Comparison of ENCODE assay signal across 9 cellular contexts in the genomic region with DNA sequence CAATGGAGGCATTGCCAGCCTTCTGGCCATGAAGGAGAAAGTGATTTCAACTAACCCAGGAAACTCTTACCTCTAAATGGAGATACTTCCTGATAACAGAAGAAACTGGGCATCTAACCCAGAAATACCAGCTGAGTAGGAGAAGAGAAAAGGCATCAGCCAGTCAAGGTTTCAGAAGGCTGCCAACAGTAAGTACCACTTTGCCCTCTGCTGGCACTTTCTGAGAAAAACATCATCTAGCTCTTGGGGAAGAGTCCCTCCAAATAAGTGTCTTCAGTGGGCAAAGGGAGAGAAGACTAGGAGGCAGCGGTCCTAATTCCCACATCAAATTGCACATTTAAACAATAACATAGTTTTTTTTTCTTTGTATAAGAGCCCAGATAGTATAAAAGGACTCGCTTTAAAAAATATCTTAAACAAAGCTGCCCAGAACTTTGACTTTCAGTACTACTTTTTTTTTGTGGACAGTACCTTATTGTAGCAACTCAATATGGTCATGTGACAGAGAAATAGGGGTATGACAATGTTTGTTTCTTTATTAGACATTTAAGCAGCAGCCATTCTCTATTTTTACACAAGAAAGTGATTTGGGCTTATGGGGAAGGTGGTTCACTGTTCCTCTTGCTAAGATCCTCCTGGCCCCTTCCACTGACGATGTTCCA.
A peak's percentile ranks its signal among the peaks of the same experiment; 100 is the strongest.
DNase-seq lines count a peak whose midpoint lies in the region; ATAC-seq and TF ChIP-seq lines count a peak whose summit lies in the region.
"Had no signal": no experiment of that assay in that cellular context is flagged by ENCODE, and none has a peak within 500 bp of the region (broad histone marks: within the 10 kb centered on the region; RNA-seq: fewer than 3 reads in every experiment).

No MANE protein-coding gene starts in this region.

- ATAC-seq in GM21360 (IDR thresholded peaks at IDR 0.05; ENCODE audit: unreplicated experiment) (peak; percentile 79), HG03571 (IDR thresholded peaks at IDR 0.05; ENCODE audit: unreplicated experiment) (peak; percentile 72)

- H3K27ac Mint-ChIP-seq in immature natural killer cell, result no peak overlapping the region
- H3K27ac Mint-ChIP-seq: activated naive CD4-positive, alpha-beta T cell treated with anti-CD3 and anti-CD28 coated beads, Interleukin-2, amount 50 U/mL, for 24 hours had no signal

- H3K27me3 Mint-ChIP-seq in immature natural killer cell (ENCODE audit: low read depth in 3 of 3), result peaks cover 0 to 2% (median 1%) of the 10 kb centered on the region in 3 donors

- no peak overlapping the region for H3K4me3 ChIP-seq in choroid plexus epithelial cell (ENCODE audit: low read depth, low read length)

- peaks cover 0 to 3% (median 1%) of the 10 kb centered on the region in 6 donors for H3K9me3 Mint-ChIP-seq in immature natural killer cell
- H3K9me3 Mint-ChIP-seq: activated naive CD4-positive, alpha-beta T cell treated with anti-CD3 and anti-CD28 coated beads, Interleukin-2, amount 50 U/mL, for 24 hours had no signal

- no peak overlapping the region for H3K4me3 Mint-ChIP-seq in immature natural killer cell
- H3K4me3 Mint-ChIP-seq: activated naive CD4-positive, alpha-beta T cell treated with anti-CD3 and anti-CD28 coated beads, Interleukin-2, amount 50 U/mL, for 24 hours had no signal

- TF ChIP-seq CTCF in choroid plexus epithelial cell (conservative IDR thresholded peaks at IDR 0.05; ENCODE audit: low read depth, low read length), result peak; percentile 82

- peak; percentile 63 for DNase-seq in GM03348 (ENCODE audit: low spot score)
- DNase-seq in NCI-H82 treated with DMSO at 0.1 percent for 48 hours (lab: John Stamatoyannopoulos, UW; ENCODE audit: unreplicated experiment), result peak; percentile 3
- peak; percentile 83 for DNase-seq in choroid plexus epithelial cell (ENCODE audit: low read depth)
- peak; percentile 90 for DNase-seq in medulla oblongata (ENCODE audit: extremely low spot score)
- no peak for DNase-seq in UCSD-AML1 (lab: John Stamatoyannopoulos, UW; ENCODE audit: unreplicated experiment)
- DNase-seq in immature natural killer cell, result no peak

- no peaks in the 10 kb centered on the region for H3K4me1 Mint-ChIP-seq in immature natural killer cell
- H3K4me1 Mint-ChIP-seq: activated naive CD4-positive, alpha-beta T cell treated with anti-CD3 and anti-CD28 coated beads, Interleukin-2, amount 50 U/mL, for 24 hours had no signal

- no peaks in the 10 kb centered on the region for H3K36me3 Mint-ChIP-seq in immature natural killer cell
- H3K36me3 Mint-ChIP-seq: activated naive CD4-positive, alpha-beta T cell treated with anti-CD3 and anti-CD28 coated beads, Interleukin-2, amount 50 U/mL, for 24 hours had no signal

Comparison
In these comparisons a context has a peak if more than half of its experiments do, and no peak if none do; other contexts are left out.
1. DNase-seq: peak in GM03348 (single experiment), NCI-H82 treated with DMSO at 0.1 percent for 48 hours (single experiment), choroid plexus epithelial cell (single experiment) and medulla oblongata (single experiment); none in UCSD-AML1 (single experiment) and immature natural killer cell (0 of 3).